13 cellular contexts compared by ENCODE assay signal in genomic region chr3:169243122-169243521, GRCh38.
DNase-seq lines count a peak whose midpoint lies in the region; ATAC-seq, FAIRE-seq and TF ChIP-seq lines count a peak whose summit lies in the region.
"Had no signal": no experiment of that assay in that cellular context is flagged by ENCODE, and none has a peak within 500 bp of the region (broad histone marks: within the 10 kb centered on the region; RNA-seq: fewer than 3 reads in every experiment).

No MANE protein-coding gene starts in this region.

- intact Hi-C loops in dorsolateral prefrontal cortex (cut with DNase I): no loop called here

- H3K36me3 ChIP-seq in astrocyte (ENCODE audit: insufficient read depth, low read length): no peaks in the 10 kb centered on the region
- no peaks in the 10 kb centered on the region for H3K36me3 ChIP-seq in small intestine (ENCODE audit: control insufficient read depth in 2 of 2, insufficient read depth in 2 of 2, low read length in 2 of 2)
- H3K36me3 ChIP-seq: thyroid gland had no signal

- H3K27ac ChIP-seq in astrocyte (ENCODE audit: low read depth, low read length) (no peak overlapping the region), small intestine (ENCODE audit: low read depth in 1 of 2, low read length in 1 of 2) (no peak overlapping the region), dorsolateral prefrontal cortex (no peak overlapping the region)
- H3K27ac ChIP-seq: parathyroid adenoma had no signal

- ATAC-seq in HG03354 (IDR thresholded peaks at IDR 0.05; ENCODE audit: poor library complexity, severe bottlenecking, unreplicated experiment): no peak

- H3K27me3 Mint-ChIP-seq in astrocyte (ENCODE audit: low read depth, unreplicated experiment): no peaks in the 10 kb centered on the region

- TF ChIP-seq EP300 in Ishikawa (IDR thresholded peaks at IDR 0.05; ENCODE audit: borderline replicate concordance): peak; percentile 25; the same call in 1 of the 2 replicates

- no peak for TF ChIP-seq CTCF in astrocyte (IDR thresholded peaks at IDR 0.05; ENCODE audit: insufficient read depth, low read depth, low read length)
- TF ChIP-seq CTCF in dorsolateral prefrontal cortex (IDR thresholded peaks at IDR 0.05 in 54 of 56, conservative IDR thresholded peaks at IDR 0.05 in 2 of 56; ENCODE audit: low read depth in 1 of 56, partially characterized antibody in 56 of 56): no peak

- no peaks in the 10 kb centered on the region for H3K27me3 ChIP-seq in astrocyte (ENCODE audit: insufficient read depth, low read length)
- peaks cover 0 to 2% of the 10 kb centered on the region in 2 donors for H3K27me3 ChIP-seq in small intestine (ENCODE audit: control insufficient read depth in 2 of 2, insufficient read depth in 2 of 2, low read length in 2 of 2)
- peaks cover 0 to 61% (median 21%) of the 10 kb centered on the region in 45 donors for H3K27me3 ChIP-seq in dorsolateral prefrontal cortex

- no peaks in the 10 kb centered on the region for H4K20me1 ChIP-seq in astrocyte (ENCODE audit: insufficient read depth, low read length)

- peaks cover 14% of the 10 kb centered on the region for H3K4me1 ChIP-seq in astrocyte (ENCODE audit: insufficient read depth, low read length)
- peaks cover 0 to 8% of the 10 kb centered on the region in 2 donors for H3K4me1 ChIP-seq in small intestine (ENCODE audit: control insufficient read depth in 2 of 2, insufficient read depth in 1 of 2, low read depth in 1 of 2, low read length in 1 of 2)
- H3K4me1 ChIP-seq: parathyroid adenoma had no signal

- peak overlapping the region; percentile 91 for H3K4me2 ChIP-seq in astrocyte (ENCODE audit: low read length)

- H3K4me3 ChIP-seq in astrocyte (ENCODE audit: insufficient read depth, low read depth, low read length) (peak overlapping the region; percentile 74), small intestine (ENCODE audit: low read depth in 1 of 2, low read length in 2 of 2) (no peak overlapping the region), dorsolateral prefrontal cortex (peak overlapping the region in 14 of 59 donors; percentile 26 to 67 (median 53))
- H3K4me3 ChIP-seq: thyroid gland had no signal

- no peaks in the 10 kb centered on the region for H3K9me3 Mint-ChIP-seq in astrocyte (ENCODE audit: unreplicated experiment)
- H3K9me3 Mint-ChIP-seq: activated naive CD8-positive, alpha-beta T cell treated with anti-CD3 and anti-CD28 coated beads, Interleukin-2, amount 10 ng/mL, durations not matched to agents 7 days and 5 days had no signal

- H3K9me3 ChIP-seq in astrocyte (ENCODE audit: insufficient read depth, low read depth, low read length): no peaks in the 10 kb centered on the region
- no peaks in the 10 kb centered on the region for H3K9me3 ChIP-seq in small intestine (ENCODE audit: control insufficient read depth, low read depth)
- H3K9me3 ChIP-seq: thyroid gland had no signal

- no peak for FAIRE-seq in astrocyte (lab: Jason Lieb, UNC)
- no peak for FAIRE-seq in small intestine (lab: Jason Lieb, UNC)

- peak overlapping the region; percentile 86 for H3K9ac ChIP-seq in astrocyte (ENCODE audit: low read length)
- H3K9ac ChIP-seq: parathyroid adenoma had no signal

- peaks cover 20% of the 10 kb centered on the region for H3K4me1 Mint-ChIP-seq in astrocyte (ENCODE audit: low read depth, unreplicated experiment)

- H2AFZ ChIP-seq in astrocyte (ENCODE audit: low read depth, low read length): no peak overlapping the region
- H2AFZ ChIP-seq: parathyroid adenoma had no signal

- H3K4me3 Mint-ChIP-seq in astrocyte (ENCODE audit: unreplicated experiment): peak overlapping the region; percentile 89
- H3K4me3 Mint-ChIP-seq: activated naive CD8-positive, alpha-beta T cell treated with anti-CD3 and anti-CD28 coated beads, Interleukin-2, amount 10 ng/mL, durations not matched to agents 7 days and 5 days had no signal

- no peaks in the 10 kb centered on the region for H3K36me3 Mint-ChIP-seq in astrocyte (ENCODE audit: low read depth, unreplicated experiment)
- H3K36me3 Mint-ChIP-seq: activated naive CD8-positive, alpha-beta T cell treated with anti-CD3 and anti-CD28 coated beads, Interleukin-2, amount 10 ng/mL, durations not matched to agents 7 days and 5 days had no signal

- DNase-seq in astrocyte (ENCODE audit: low read depth) (peak; percentile 25), iris pigment epithelial cell (ENCODE audit: low read depth) (peak; percentile 50), small intestine (peak; percentile 16), A172 (ENCODE audit: low spot score) (no peak), dorsolateral prefrontal cortex (no peak), HUDEP-2 (lab: John Stamatoyannopoulos, UW; ENCODE audit: unreplicated experiment in 76 of 76) (no peak)
- DNase-seq: activated naive CD8-positive, alpha-beta T cell treated with anti-CD3 and anti-CD28 coated beads, Interleukin-2, amount 10 ng/mL, durations not matched to agents 7 days and 5 days; DMS153; islet precursor cell had no signal

- TF ChIP-seq RAD21 in Ishikawa (IDR thresholded peaks at IDR 0.05; ENCODE audit: low read depth): no peak

- H3K27ac Mint-ChIP-seq in astrocyte (ENCODE audit: unreplicated experiment): no peak overlapping the region
- H3K27ac Mint-ChIP-seq: activated naive CD8-positive, alpha-beta T cell treated with anti-CD3 and anti-CD28 coated beads, Interleukin-2, amount 10 ng/mL, durations not matched to agents 7 days and 5 days had no signal

- H3K79me2 ChIP-seq in astrocyte (ENCODE audit: insufficient read depth, low read length): no peaks in the 10 kb centered on the region
- H3K79me2 ChIP-seq: parathyroid adenoma had no signal

TF ChIP-seq in Ishikawa, 13 proteins besides CTCF, POLR2A, EP300 and RAD21:
- TF ChIP-seq MAX (IDR thresholded peaks at IDR 0.05) (no peak), NFIC (IDR thresholded peaks at IDR 0.05) (no peak), REST (IDR thresholded peaks at IDR 0.05; ENCODE audit: low read depth) (no peak), FOXM1 (IDR thresholded peaks at IDR 0.05; ENCODE audit: borderline replicate concordance, low read depth) (no peak), USF1 (IDR thresholded peaks at IDR 0.05) (no peak), TEAD4 (IDR thresholded peaks at IDR 0.05) (no peak), CREB1 (IDR thresholded peaks at IDR 0.05; ENCODE audit: low read depth) (no peak), CEBPB (IDR thresholded peaks at IDR 0.05) (no peak), TCF12 (IDR thresholded peaks at IDR 0.05; ENCODE audit: low read depth) (no peak), EGR1 (IDR thresholded peaks at IDR 0.05) (no peak), YY1 (IDR thresholded peaks at IDR 0.05; ENCODE audit: low read depth) (no peak), ZBTB7A (IDR thresholded peaks at IDR 0.05; ENCODE audit: low read depth) (no peak)
TF ChIP-seq in Ishikawa: peak in this region for 0.

Comparison
In these comparisons a context has a peak if more than half of its experiments do, and no peak if none do; other contexts are left out.
1. DNase-seq: peak in astrocyte (single experiment), iris pigment epithelial cell (single experiment) and small intestine (single experiment); none in A172 (single experiment), dorsolateral prefrontal cortex (0 of 10) and HUDEP-2 (0 of 76).